In genomic region chr16:11085025-11085485, GRCh38 we compare ENCODE assay signal across 13 cellular contexts.
DNase-seq lines count a peak whose midpoint lies in the region; ATAC-seq and TF ChIP-seq lines count a peak whose summit lies in the region.
"Had no signal": no experiment of that assay in that cellular context is flagged by ENCODE, and none has a peak within 500 bp of the region (broad histone marks: within the 10 kb centered on the region; RNA-seq: fewer than 3 reads in every experiment).

No MANE protein-coding gene starts in this region.

- H3K4me1 ChIP-seq in IMR-90 (ENCODE audit: control insufficient read depth, insufficient read depth, low read length) (peaks cover 51% of the 10 kb centered on the region), left lung (peaks cover 5 to 12% of the 10 kb centered on the region in 2 donors), spleen (peaks cover 4 to 51% (median 31%) of the 10 kb centered on the region in 6 donors)

- in situ Hi-C loops in IMR-90 (cut with MboI; ENCODE audit: low sequenced_read_pairs): no loop called here

- DNase-seq in IMR-90: peak; percentile 47
- DNase-seq in left lung: no peak
- DNase-seq in spleen: no peak
- DNase-seq in NCI-H1092 treated with DMSO at 0.1 percent for 48 hours (lab: John Stamatoyannopoulos, UW): no peak
- no peak for DNase-seq in HEK293T (ENCODE audit: extremely low spot score)
- DNase-seq in hepatic stellate cell (ENCODE audit: low spot score): no peak
- DNase-seq: activated CD4-positive, alpha-beta T cell treated with anti-CD3 and anti-CD28 coated beads for 1 hour; Kasumi-1; mesendoderm; SHP77 treated with DMSO at 0.1 percent for 48 hours had no signal

- H2BK20ac ChIP-seq in IMR-90 (ENCODE audit: low read depth, low read length): peak overlapping the region; percentile 84

- WGBS in IMR-90 (ENCODE audit: extremely low coverage in 2 of 2, insufficient read length in 1 of 2), 2 experiments: 73% methylated on average over 7 of the region's 13 CpGs; no CpG with 5 or more reads in 1 of the 2 experiments
- 84 to 96% (median 85%) methylated on average over 13 of the region's 13 CpGs for WGBS in spleen, 5 donors

- dilution Hi-C loops in IMR-90 (cut with HindIII; ENCODE audit: low sequenced_read_pairs, unreplicated experiment): no loop called here

- H2BK15ac ChIP-seq in IMR-90 (ENCODE audit: low read depth, low read length): peak overlapping the region; percentile 98; the same call in 2 of the 3 replicates

- H3K56ac ChIP-seq in IMR-90 (ENCODE audit: extremely low read depth, insufficient read depth, low read length): 0 out of 2 replicates have a peak overlapping the region, but pooled peaks have one; percentile 28

- no peaks in the 10 kb centered on the region for H3K36me3 ChIP-seq in IMR-90 (ENCODE audit: control insufficient read depth, insufficient read depth, low read length)
- peaks cover 0 to 45% of the 10 kb centered on the region in 2 donors for H3K36me3 ChIP-seq in left lung
- H3K36me3 ChIP-seq in spleen: peaks cover 0 to 94% (median 4%) of the 10 kb centered on the region in 6 donors

- ATAC-seq in IMR-90 (ENCODE audit: low read depth) (no peak), SK-N-SH treated with all-trans-retinoic acid at 6 μM for 48 hours (peak; percentile 59), left lung (no peak)

- peak overlapping the region; percentile 89 for H3K23ac ChIP-seq in IMR-90 (ENCODE audit: low read depth, low read length)

- peak overlapping the region; percentile 69 to 79 for H4K8ac ChIP-seq in IMR-90 (ENCODE audit: low read depth in 2 of 2, low read length in 2 of 2)

- H2AFZ ChIP-seq in IMR-90 (replicated peaks; ENCODE audit: low read length, poor library complexity): peak overlapping the region; percentile 56

- no peak overlapping the region for H3K4me2 ChIP-seq in IMR-90 (ENCODE audit: low read depth, low read length)

- peaks cover 50% of the 10 kb centered on the region for H3K9me1 ChIP-seq in IMR-90 (ENCODE audit: insufficient read depth, low read length)

- POLR2A ChIA-PET in IMR-90 (lab: Charles Lee; ENCODE audit: unreplicated experiment) (no interaction called here), HEK293T (lab: Yijun Ruan, JAX) (no interaction called here)

- H4K91ac ChIP-seq in IMR-90 (ENCODE audit: insufficient read depth, low read depth, low read length): peak overlapping the region; percentile 95

- H3K27me3 ChIP-seq in IMR-90 (ENCODE audit: control insufficient read depth, insufficient read depth, low read length): no peaks in the 10 kb centered on the region
- H3K27me3 ChIP-seq in left lung: no peaks in the 10 kb centered on the region
- no peaks in the 10 kb centered on the region for H3K27me3 ChIP-seq in spleen (replicated peaks in 1 of 7)
- H3K27me3 ChIP-seq: dorsolateral prefrontal cortex had no signal

- peaks cover 0 to 61% of the 10 kb centered on the region in 2 experiments for H3K79me1 ChIP-seq in IMR-90 (ENCODE audit: low read depth in 1 of 2, low read length in 2 of 2)

- H3K27ac ChIP-seq in IMR-90 (ENCODE audit: insufficient read depth, low read length): peak overlapping the region; percentile 83
- H3K27ac ChIP-seq in left lung: peak overlapping the region; percentile 18 to 28
- H3K27ac ChIP-seq in spleen: peak overlapping the region in 5 of 8 donors; percentile 11 to 19 (median 15)

- no peak for TF ChIP-seq POLR2A in IMR-90 (IDR thresholded peaks at IDR 0.05; ENCODE audit: low read depth, low read length)
- no peak for TF ChIP-seq POLR2A in spleen (IDR thresholded peaks at IDR 0.05)

- peak overlapping the region; percentile 96 for H3K4ac ChIP-seq in IMR-90 (ENCODE audit: low read depth, low read length)

- H3K9ac ChIP-seq in IMR-90 (ENCODE audit: low read depth, low read length): peak overlapping the region; percentile 19; the same call in 1 of the 2 replicates

- BruUV-seq in IMR-90 (replicated peaks; lab: Mats Ljungman, UMichigan): no TSS peak

- peak overlapping the region; percentile 51 for H2BK5ac ChIP-seq in IMR-90 (ENCODE audit: low read depth, low read length, poor library complexity, severe bottlenecking)

- H4K5ac ChIP-seq in IMR-90 (ENCODE audit: low read depth, low read length): peak overlapping the region; percentile 94

- H3K14ac ChIP-seq in IMR-90 (replicated peaks; ENCODE audit: low read depth, low read length): peak overlapping the region; percentile 86

- H3K4me3 ChIP-seq in IMR-90 (ENCODE audit: insufficient read depth, low read depth, low read length) (no peak overlapping the region), left lung (no peak overlapping the region), spleen (no peak overlapping the region)
- H3K4me3 ChIP-seq: dorsolateral prefrontal cortex, skin epidermis had no signal

- H2AK9ac ChIP-seq in IMR-90 (replicated peaks; ENCODE audit: low read depth, low read length, poor library complexity): peak overlapping the region; percentile 76

- TF ChIP-seq CTCF in IMR-90 (conservative IDR thresholded peaks at IDR 0.05; ENCODE audit: low read depth, low read length): no peak
- TF ChIP-seq CTCF in left lung (IDR thresholded peaks at IDR 0.05): no peak
- TF ChIP-seq CTCF in spleen (IDR thresholded peaks at IDR 0.05 in 8 of 11, conservative IDR thresholded peaks at IDR 0.05 in 3 of 11): no peak

- H3K9me3 ChIP-seq in IMR-90 (ENCODE audit: control insufficient read depth, insufficient read depth, low read length) (no peaks in the 10 kb centered on the region), left lung (no peaks in the 10 kb centered on the region), spleen (no peaks in the 10 kb centered on the region)

- no peak for TF ChIP-seq RAD21 in IMR-90 (IDR thresholded peaks at IDR 0.05; ENCODE audit: low read length)

- H2AK5ac ChIP-seq in IMR-90 (ENCODE audit: low read depth, low read length): peak overlapping the region; percentile 96

- peak overlapping the region; percentile 94 for H3K18ac ChIP-seq in IMR-90 (ENCODE audit: low read depth, low read length)

- peak overlapping the region; percentile 94 for H2BK120ac ChIP-seq in IMR-90 (ENCODE audit: low read depth, low read length)

- CTCF ChIA-PET in IMR-90 (lab: Yijun Ruan, JAX): no interaction called here
- CTCF ChIA-PET in HEK293T (lab: Yijun Ruan, JAX): no interaction called here

- H4K20me1 ChIP-seq in IMR-90 (ENCODE audit: insufficient read depth, low read length): peaks cover 1% of the 10 kb centered on the region; the same call in 1 of the 2 replicates

- intact Hi-C loops in IMR-90 (cut with micrococcal nuclease) (loop anchor here (5.0 kb wide), 2 partner anchors 53 to 167 kb away; no protein-coding TSS in a partner anchor), left lung (cut with DNase I) (no loop called here), spleen (cut with DNase I; ENCODE audit: low total_unique reads) (no loop called here)

TF ChIP-seq in IMR-90, 13 proteins besides CTCF, POLR2A, EP300 and RAD21:
- TF ChIP-seq BHLHE40 (IDR thresholded peaks at IDR 0.05; ENCODE audit: low read depth, low read length) (no peak), NFE2L2 (IDR thresholded peaks at IDR 0.05; ENCODE audit: low read depth, low read length) (no peak)
TF ChIP-seq in IMR-90: peak in this region for 0.

TF ChIP-seq in SK-N-SH treated with all-trans-retinoic acid at 6 μM for 48 hours, 23 proteins besides CTCF, POLR2A, EP300 and RAD21 (continues in another document):
- TF ChIP-seq ZC3H10 (CRISPR knock-in tag; IDR thresholded peaks at IDR 0.05): no peak
- TF ChIP-seq PATZ1 (CRISPR knock-in tag; IDR thresholded peaks at IDR 0.05; ENCODE audit: borderline replicate concordance): no peak

TF ChIP-seq in HEK293T, 16 proteins besides CTCF, POLR2A, EP300 and RAD21:
- TF ChIP-seq FOXK2 (IDR thresholded peaks at IDR 0.05): no peak
- TF ChIP-seq SP1 (IDR thresholded peaks at IDR 0.05): no peak
- no peak for TF ChIP-seq FOXM1 (IDR thresholded peaks at IDR 0.05; ENCODE audit: borderline replicate concordance)
- no peak for TF ChIP-seq NFRKB (IDR thresholded peaks at IDR 0.05)
- no peak for TF ChIP-seq BHLHE40 (IDR thresholded peaks at IDR 0.05; ENCODE audit: borderline replicate concordance)
- TF ChIP-seq PKNOX1 (IDR thresholded peaks at IDR 0.05): no peak
- no peak for TF ChIP-seq ARNT (IDR thresholded peaks at IDR 0.05)
- TF ChIP-seq SUZ12 (IDR thresholded peaks at IDR 0.05): no peak

Comparison
In these comparisons a context has a peak if more than half of its experiments do, and no peak if none do; other contexts are left out.
1. H3K27ac ChIP-seq: peak in every context shown above with its lines; median percentile 83 in IMR-90; 23 in left lung; 15 in spleen.